In genomic region chr14:102317564-102318248, GRCh38 we compare ENCODE assay signal across 1 cellular context.
TF ChIP-seq lines count a peak whose summit lies in the region.

No MANE protein-coding gene starts in this region.

TF ChIP-seq in HepG2, 621 proteins besides CTCF, POLR2A, EP300 and RAD21 (continued from another document and continues in another):
- TF ChIP-seq FOXJ3 (CRISPR knock-in tag; IDR thresholded peaks at IDR 0.05; ENCODE audit: borderline replicate concordance) (no peak), ZNF569 (CRISPR knock-in tag; IDR thresholded peaks at IDR 0.05; ENCODE audit: borderline replicate concordance) (no peak), PHF8 (CRISPR knock-in tag; IDR thresholded peaks at IDR 0.05) (0 out of 2 replicates have a peak, but pooled peaks have one; percentile 11), ZMAT5 (CRISPR knock-in tag; IDR thresholded peaks at IDR 0.05; ENCODE audit: borderline replicate concordance, low read depth) (no peak), ZNF414 (CRISPR knock-in tag; IDR thresholded peaks at IDR 0.05) (no peak), ZNF639 (CRISPR knock-in tag; conservative IDR thresholded peaks at IDR 0.05) (no peak), NR3C1 (CRISPR knock-in tag; IDR thresholded peaks at IDR 0.05) (no peak), POLR2G (IDR thresholded peaks at IDR 0.05; ENCODE audit: low read depth, low read length) (no peak; the same call in 1 of the 2 replicates), MED1 (CRISPR knock-in tag; IDR thresholded peaks at IDR 0.05) (0 out of 2 replicates have a peak, but pooled peaks have one; percentile 35), ZNF577 (CRISPR knock-in tag; IDR thresholded peaks at IDR 0.05; ENCODE audit: borderline replicate concordance, low read depth) (no peak), HOXA3 (CRISPR knock-in tag; IDR thresholded peaks at IDR 0.05) (no peak), HNF1B (CRISPR knock-in tag; IDR thresholded peaks at IDR 0.05) (no peak), ZNF841 (CRISPR knock-in tag; IDR thresholded peaks at IDR 0.05; ENCODE audit: borderline replicate concordance) (no peak), SKI (IDR thresholded peaks at IDR 0.05; ENCODE audit: partially characterized antibody) (no peak), ZNF619 (CRISPR knock-in tag; IDR thresholded peaks at IDR 0.05) (no peak), ZNF17 (CRISPR knock-in tag; IDR thresholded peaks at IDR 0.05) (no peak), SMARCC2 (IDR thresholded peaks at IDR 0.05) (no peak), ZNF460 (CRISPR knock-in tag; IDR thresholded peaks at IDR 0.05; ENCODE audit: borderline replicate concordance) (no peak), SP2 (CRISPR knock-in tag; IDR thresholded peaks at IDR 0.05) (no peak), ZNF678 (CRISPR knock-in tag; IDR thresholded peaks at IDR 0.05) (no peak), ZNF138 (CRISPR knock-in tag; IDR thresholded peaks at IDR 0.05; ENCODE audit: low read depth) (no peak), TAF1 (CRISPR knock-in tag; IDR thresholded peaks at IDR 0.05) (peak; percentile 8; the same call in 1 of the 2 replicates), ZSCAN12 (CRISPR knock-in tag; IDR thresholded peaks at IDR 0.05) (no peak), ZNF446 (CRISPR knock-in tag; IDR thresholded peaks at IDR 0.05) (no peak), ZFP90 (CRISPR knock-in tag; IDR thresholded peaks at IDR 0.05; ENCODE audit: borderline replicate concordance) (no peak), FOXM1 (CRISPR knock-in tag; IDR thresholded peaks at IDR 0.05) (no peak), KAT2B (IDR thresholded peaks at IDR 0.05; ENCODE audit: borderline replicate concordance, low read depth, low read length) (no peak), ZNF766 (CRISPR knock-in tag; IDR thresholded peaks at IDR 0.05; ENCODE audit: borderline replicate concordance) (no peak), ZNF549 (CRISPR knock-in tag; IDR thresholded peaks at IDR 0.05) (no peak), ZNF264 (CRISPR knock-in tag; IDR thresholded peaks at IDR 0.05) (no peak), MEIS1 (CRISPR knock-in tag; IDR thresholded peaks at IDR 0.05; ENCODE audit: borderline replicate concordance) (no peak), ZNF614 (CRISPR knock-in tag; IDR thresholded peaks at IDR 0.05; ENCODE audit: borderline replicate concordance) (no peak), SIX4 (CRISPR knock-in tag; IDR thresholded peaks at IDR 0.05) (no peak), TCF7L2 (IDR thresholded peaks at IDR 0.05; ENCODE audit: low read depth, low read length) (no peak), ZNF83 (CRISPR knock-in tag; IDR thresholded peaks at IDR 0.05; ENCODE audit: borderline replicate concordance) (no peak), ZNF431 (CRISPR knock-in tag; IDR thresholded peaks at IDR 0.05; ENCODE audit: borderline replicate concordance, low read depth) (no peak), FOXA1 (IDR thresholded peaks at IDR 0.05) (no peak), FOXA1 (CRISPR knock-in tag; IDR thresholded peaks at IDR 0.05) (peak; percentile 59)
- TF ChIP-seq, protein P1, sequence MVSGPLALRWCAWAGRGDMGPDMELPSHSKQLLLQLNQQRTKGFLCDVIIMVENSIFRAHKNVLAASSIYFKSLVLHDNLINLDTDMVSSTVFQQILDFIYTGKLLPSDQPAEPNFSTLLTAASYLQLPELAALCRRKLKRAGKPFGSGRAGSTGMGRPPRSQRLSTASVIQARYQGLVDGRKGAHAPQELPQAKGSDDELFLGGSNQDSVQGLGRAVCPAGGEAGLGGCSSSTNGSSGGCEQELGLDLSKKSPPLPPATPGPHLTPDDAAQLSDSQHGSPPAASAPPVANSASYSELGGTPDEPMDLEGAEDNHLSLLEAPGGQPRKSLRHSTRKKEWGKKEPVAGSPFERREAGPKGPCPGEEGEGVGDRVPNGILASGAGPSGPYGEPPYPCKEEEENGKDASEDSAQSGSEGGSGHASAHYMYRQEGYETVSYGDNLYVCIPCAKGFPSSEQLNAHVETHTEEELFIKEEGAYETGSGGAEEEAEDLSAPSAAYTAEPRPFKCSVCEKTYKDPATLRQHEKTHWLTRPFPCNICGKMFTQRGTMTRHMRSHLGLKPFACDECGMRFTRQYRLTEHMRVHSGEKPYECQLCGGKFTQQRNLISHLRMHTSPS (CRISPR knock-in tag; IDR thresholded peaks at IDR 0.05; ENCODE audit: low read depth) = no peak
- TF ChIP-seq, protein P2, sequence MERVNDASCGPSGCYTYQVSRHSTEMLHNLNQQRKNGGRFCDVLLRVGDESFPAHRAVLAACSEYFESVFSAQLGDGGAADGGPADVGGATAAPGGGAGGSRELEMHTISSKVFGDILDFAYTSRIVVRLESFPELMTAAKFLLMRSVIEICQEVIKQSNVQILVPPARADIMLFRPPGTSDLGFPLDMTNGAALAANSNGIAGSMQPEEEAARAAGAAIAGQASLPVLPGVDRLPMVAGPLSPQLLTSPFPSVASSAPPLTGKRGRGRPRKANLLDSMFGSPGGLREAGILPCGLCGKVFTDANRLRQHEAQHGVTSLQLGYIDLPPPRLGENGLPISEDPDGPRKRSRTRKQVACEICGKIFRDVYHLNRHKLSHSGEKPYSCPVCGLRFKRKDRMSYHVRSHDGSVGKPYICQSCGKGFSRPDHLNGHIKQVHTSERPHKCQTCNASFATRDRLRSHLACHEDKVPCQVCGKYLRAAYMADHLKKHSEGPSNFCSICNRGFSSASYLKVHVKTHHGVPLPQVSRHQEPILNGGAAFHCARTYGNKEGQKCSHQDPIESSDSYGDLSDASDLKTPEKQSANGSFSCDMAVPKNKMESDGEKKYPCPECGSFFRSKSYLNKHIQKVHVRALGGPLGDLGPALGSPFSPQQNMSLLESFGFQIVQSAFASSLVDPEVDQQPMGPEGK (CRISPR knock-in tag; IDR thresholded peaks at IDR 0.05) = no peak
- TF ChIP-seq, protein P3, sequence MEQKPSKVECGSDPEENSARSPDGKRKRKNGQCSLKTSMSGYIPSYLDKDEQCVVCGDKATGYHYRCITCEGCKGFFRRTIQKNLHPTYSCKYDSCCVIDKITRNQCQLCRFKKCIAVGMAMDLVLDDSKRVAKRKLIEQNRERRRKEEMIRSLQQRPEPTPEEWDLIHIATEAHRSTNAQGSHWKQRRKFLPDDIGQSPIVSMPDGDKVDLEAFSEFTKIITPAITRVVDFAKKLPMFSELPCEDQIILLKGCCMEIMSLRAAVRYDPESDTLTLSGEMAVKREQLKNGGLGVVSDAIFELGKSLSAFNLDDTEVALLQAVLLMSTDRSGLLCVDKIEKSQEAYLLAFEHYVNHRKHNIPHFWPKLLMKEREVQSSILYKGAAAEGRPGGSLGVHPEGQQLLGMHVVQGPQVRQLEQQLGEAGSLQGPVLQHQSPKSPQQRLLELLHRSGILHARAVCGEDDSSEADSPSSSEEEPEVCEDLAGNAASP (CRISPR knock-in tag; IDR thresholded peaks at IDR 0.05; ENCODE audit: borderline replicate concordance) = no peak
- TF ChIP-seq, protein P4, sequence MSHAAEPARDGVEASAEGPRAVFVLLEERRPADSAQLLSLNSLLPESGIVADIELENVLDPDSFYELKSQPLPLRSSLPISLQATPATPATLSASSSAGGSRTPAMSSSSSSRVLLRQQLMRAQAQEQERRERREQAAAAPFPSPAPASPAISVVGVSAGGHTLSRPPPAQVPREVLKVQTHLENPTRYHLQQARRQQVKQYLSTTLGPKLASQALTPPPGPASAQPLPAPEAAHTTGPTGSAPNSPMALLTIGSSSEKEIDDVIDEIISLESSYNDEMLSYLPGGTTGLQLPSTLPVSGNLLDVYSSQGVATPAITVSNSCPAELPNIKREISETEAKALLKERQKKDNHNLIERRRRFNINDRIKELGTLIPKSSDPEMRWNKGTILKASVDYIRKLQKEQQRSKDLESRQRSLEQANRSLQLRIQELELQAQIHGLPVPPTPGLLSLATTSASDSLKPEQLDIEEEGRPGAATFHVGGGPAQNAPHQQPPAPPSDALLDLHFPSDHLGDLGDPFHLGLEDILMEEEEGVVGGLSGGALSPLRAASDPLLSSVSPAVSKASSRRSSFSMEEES (CRISPR knock-in tag; IDR thresholded peaks at IDR 0.05) = 0 out of 2 replicates have a peak, but pooled peaks have one; percentile 15
- TF ChIP-seq, protein P5, sequence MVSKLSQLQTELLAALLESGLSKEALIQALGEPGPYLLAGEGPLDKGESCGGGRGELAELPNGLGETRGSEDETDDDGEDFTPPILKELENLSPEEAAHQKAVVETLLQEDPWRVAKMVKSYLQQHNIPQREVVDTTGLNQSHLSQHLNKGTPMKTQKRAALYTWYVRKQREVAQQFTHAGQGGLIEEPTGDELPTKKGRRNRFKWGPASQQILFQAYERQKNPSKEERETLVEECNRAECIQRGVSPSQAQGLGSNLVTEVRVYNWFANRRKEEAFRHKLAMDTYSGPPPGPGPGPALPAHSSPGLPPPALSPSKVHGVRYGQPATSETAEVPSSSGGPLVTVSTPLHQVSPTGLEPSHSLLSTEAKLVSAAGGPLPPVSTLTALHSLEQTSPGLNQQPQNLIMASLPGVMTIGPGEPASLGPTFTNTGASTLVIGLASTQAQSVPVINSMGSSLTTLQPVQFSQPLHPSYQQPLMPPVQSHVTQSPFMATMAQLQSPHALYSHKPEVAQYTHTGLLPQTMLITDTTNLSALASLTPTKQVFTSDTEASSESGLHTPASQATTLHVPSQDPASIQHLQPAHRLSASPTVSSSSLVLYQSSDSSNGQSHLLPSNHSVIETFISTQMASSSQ (IDR thresholded peaks at IDR 0.05; ENCODE audit: low read depth) = no peak
- TF ChIP-seq, protein P5 (CRISPR knock-in tag; IDR thresholded peaks at IDR 0.05; ENCODE audit: borderline replicate concordance) = no peak
- TF ChIP-seq, protein P6, sequence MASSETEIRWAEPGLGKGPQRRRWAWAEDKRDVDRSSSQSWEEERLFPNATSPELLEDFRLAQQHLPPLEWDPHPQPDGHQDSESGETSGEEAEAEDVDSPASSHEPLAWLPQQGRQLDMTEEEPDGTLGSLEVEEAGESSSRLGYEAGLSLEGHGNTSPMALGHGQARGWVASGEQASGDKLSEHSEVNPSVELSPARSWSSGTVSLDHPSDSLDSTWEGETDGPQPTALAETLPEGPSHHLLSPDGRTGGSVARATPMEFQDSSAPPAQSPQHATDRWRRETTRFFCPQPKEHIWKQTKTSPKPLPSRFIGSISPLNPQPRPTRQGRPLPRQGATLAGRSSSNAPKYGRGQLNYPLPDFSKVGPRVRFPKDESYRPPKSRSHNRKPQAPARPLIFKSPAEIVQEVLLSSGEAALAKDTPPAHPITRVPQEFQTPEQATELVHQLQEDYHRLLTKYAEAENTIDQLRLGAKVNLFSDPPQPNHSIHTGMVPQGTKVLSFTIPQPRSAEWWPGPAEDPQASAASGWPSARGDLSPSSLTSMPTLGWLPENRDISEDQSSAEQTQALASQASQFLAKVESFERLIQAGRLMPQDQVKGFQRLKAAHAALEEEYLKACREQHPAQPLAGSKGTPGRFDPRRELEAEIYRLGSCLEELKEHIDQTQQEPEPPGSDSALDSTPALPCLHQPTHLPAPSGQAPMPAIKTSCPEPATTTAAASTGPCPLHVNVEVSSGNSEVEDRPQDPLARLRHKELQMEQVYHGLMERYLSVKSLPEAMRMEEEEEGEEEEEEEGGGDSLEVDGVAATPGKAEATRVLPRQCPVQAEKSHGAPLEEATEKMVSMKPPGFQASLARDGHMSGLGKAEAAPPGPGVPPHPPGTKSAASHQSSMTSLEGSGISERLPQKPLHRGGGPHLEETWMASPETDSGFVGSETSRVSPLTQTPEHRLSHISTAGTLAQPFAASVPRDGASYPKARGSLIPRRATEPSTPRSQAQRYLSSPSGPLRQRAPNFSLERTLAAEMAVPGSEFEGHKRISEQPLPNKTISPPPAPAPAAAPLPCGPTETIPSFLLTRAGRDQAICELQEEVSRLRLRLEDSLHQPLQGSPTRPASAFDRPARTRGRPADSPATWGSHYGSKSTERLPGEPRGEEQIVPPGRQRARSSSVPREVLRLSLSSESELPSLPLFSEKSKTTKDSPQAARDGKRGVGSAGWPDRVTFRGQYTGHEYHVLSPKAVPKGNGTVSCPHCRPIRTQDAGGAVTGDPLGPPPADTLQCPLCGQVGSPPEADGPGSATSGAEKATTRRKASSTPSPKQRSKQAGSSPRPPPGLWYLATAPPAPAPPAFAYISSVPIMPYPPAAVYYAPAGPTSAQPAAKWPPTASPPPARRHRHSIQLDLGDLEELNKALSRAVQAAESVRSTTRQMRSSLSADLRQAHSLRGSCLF (CRISPR knock-in tag; IDR thresholded peaks at IDR 0.05; ENCODE audit: borderline replicate concordance) = no peak
